ENCODE assay signal across 32 cellular contexts in the genomic region with DNA sequence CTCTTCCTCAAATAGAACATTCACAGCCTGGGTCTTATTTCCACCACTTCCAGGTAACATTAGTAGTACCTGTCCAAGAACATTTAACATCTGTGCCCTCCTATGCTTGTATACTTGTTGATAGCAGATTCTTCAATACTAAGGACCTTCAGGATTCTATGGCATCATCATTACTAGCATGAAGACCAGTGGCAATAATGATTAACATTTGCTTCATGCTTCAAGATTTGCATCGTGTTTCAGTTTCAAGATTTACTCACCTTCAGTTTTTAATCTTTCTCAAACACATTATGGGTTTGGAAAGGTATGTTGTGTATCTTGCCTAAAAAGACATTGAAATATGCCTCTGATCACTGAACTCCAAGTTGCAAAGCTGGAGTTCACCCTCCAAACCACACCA.
DNase-seq lines count a peak whose midpoint lies in the region; ATAC-seq, FAIRE-seq and TF ChIP-seq lines count a peak whose summit lies in the region.
"Had no signal": no experiment of that assay in that cellular context is flagged by ENCODE, and none has a peak within 500 bp of the region (broad histone marks: within the 10 kb centered on the region; RNA-seq: fewer than 3 reads in every experiment).

No MANE protein-coding gene starts in this region.

- CTCF ChIA-PET in GM12878 (lab: Yijun Ruan, JAX), result no interaction called here

- no peaks in the 10 kb centered on the region for H4K20me1 ChIP-seq in GM12878 (ENCODE audit: control insufficient read depth, insufficient read depth)

- no peak overlapping the region for H2AFZ ChIP-seq in GM12878 (ENCODE audit: control insufficient read depth, low read depth, low read length)

- no peak for TF ChIP-seq RAD21 in GM12878 (IDR thresholded peaks at IDR 0.05; ENCODE audit: insufficient read depth, low read depth, low read length)

- POLR2A ChIA-PET in GM12878 (lab: Charles Lee), result no interaction called here

- H3K4me2 ChIP-seq in GM12878 (ENCODE audit: control insufficient read depth, insufficient read depth), result no peak overlapping the region

- RAD21 ChIA-PET in GM12878 (lab: Charles Lee; ENCODE audit: unreplicated experiment), result no interaction called here

- TF ChIP-seq EP300 in GM12878 (IDR thresholded peaks at IDR 0.05; ENCODE audit: borderline replicate concordance in 1 of 2, control insufficient read depth in 1 of 2, low read depth in 2 of 2, low read length in 2 of 2), result no peak

- no peak for FAIRE-seq in GM12878 (lab: Jason Lieb, UNC)
- FAIRE-seq: GM12891, HepG2, keratinocyte had no signal

- in situ Hi-C loops in GM12878 (cut with MboI), result no loop called here

- peak; percentile 73 for ATAC-seq in GM19397 (IDR thresholded peaks at IDR 0.05; ENCODE audit: unreplicated experiment)
- peak; percentile 77 for ATAC-seq in HG02763 (IDR thresholded peaks at IDR 0.05; ENCODE audit: unreplicated experiment)
- peak; percentile 88 for ATAC-seq in HG03342 (IDR thresholded peaks at IDR 0.05; ENCODE audit: unreplicated experiment)
- peak; percentile 85 for ATAC-seq in GM12878
- ATAC-seq: activated CD8-positive, alpha-beta T cell treated with anti-CD3 and anti-CD28 coated beads, Interleukin-2, amount 10 ng/mL, durations not matched to agents 7 days and 5 days; activated T-helper 17 cell treated with anti-CD3 and anti-CD28 coated beads, Interleukin-2, amount 50 U/mL, for 72 hours; foreskin keratinocyte; heart left ventricle; HepG2; left ventricle myocardium superior; stimulated activated effector memory CD8-positive, alpha-beta T cell treated with anti-CD3 and anti-CD28 coated beads, Interleukin-12 subunit alpha, Interleukin-12 subunit beta, amount 100 ng/mL, for 72 hours had no signal

- no TSS peak for BruUV-seq in GM12878 (replicated peaks; lab: Mats Ljungman, UMichigan)

- H3K4me3 ChIP-seq in GM12878, result no peak overlapping the region
- H3K4me3 ChIP-seq: esophagus squamous epithelium, heart left ventricle, SJCRH30 had no signal

- no peak for DNase-seq in GM12878 (ENCODE audit: low read depth, low spot score)
- no peak for DNase-seq in activated effector memory CD4-positive, alpha-beta T cell treated with anti-CD3 and anti-CD28 coated beads, Interleukin-2, amount 50 U/mL, for 16 hours
- no peak for DNase-seq in dedifferentiated amniotic fluid mesenchymal stem cell (ENCODE audit: extremely low spot score)
- DNase-seq in NCI-H2107 treated with DMSO at 0.1 percent for 48 hours (lab: John Stamatoyannopoulos, UW; ENCODE audit: unreplicated experiment), result no peak
- DNase-seq: activated CD4-positive, alpha-beta T cell treated with anti-CD3 and anti-CD28 coated beads for 4 hours; activated CD8-positive, alpha-beta T cell treated with anti-CD3 and anti-CD28 coated beads, Interleukin-2, amount 10 ng/mL, durations not matched to agents 7 days and 5 days; activated naive CD4-positive, alpha-beta T cell treated with anti-CD3 and anti-CD28 coated beads, Interleukin-2, amount 50 U/mL, for 16 hours; amniotic stem cell; DMS 273 treated with DMSO at 0.1 percent for 48 hours; EL; esophagus squamous epithelium; foreskin keratinocyte; GOT3; heart left ventricle; Kasumi-1; left ventricle myocardium superior; mesendoderm; MV-4-11; NCI-H2107; NCI-H446; NCI-H82; SJCRH30; SW 1271; trophoblast cell had no signal

- H3K4me1 ChIP-seq in GM12878 (ENCODE audit: control insufficient read depth, insufficient read depth, low read length), result no peaks in the 10 kb centered on the region
- H3K4me1 ChIP-seq: esophagus squamous epithelium, foreskin keratinocyte, heart left ventricle, SJCRH30 had no signal

- intact Hi-C loops in GM12878 (cut with micrococcal nuclease; ENCODE audit: unreplicated experiment), result no loop called here

- H3K27me3 ChIP-seq in GM12878 (replicated peaks in 1 of 2; ENCODE audit: control insufficient read depth in 2 of 2, insufficient read depth in 2 of 2, low read length in 1 of 2), result no peaks in the 10 kb centered on the region
- H3K27me3 ChIP-seq: esophagus squamous epithelium, foreskin keratinocyte, heart left ventricle, SJCRH30 had no signal

- SMC1A ChIA-PET in GM12878 (lab: Charles Lee; ENCODE audit: uncharacterized antibody, unreplicated experiment), result no interaction called here

- no peaks in the 10 kb centered on the region for H3K36me3 ChIP-seq in GM12878 (ENCODE audit: control insufficient read depth in 2 of 2, insufficient read depth in 2 of 2, low read length in 1 of 2)
- H3K36me3 ChIP-seq: esophagus squamous epithelium, heart left ventricle, SJCRH30 had no signal

- TF ChIP-seq CTCF in GM12878 (IDR thresholded peaks at IDR 0.05 in 2 of 3, conservative IDR thresholded peaks at IDR 0.05 in 1 of 3; ENCODE audit: control insufficient read depth in 2 of 3, extremely low read depth in 1 of 3, insufficient read depth in 1 of 3, low read depth in 3 of 3, low read length in 3 of 3), result no peak

- H3K79me2 ChIP-seq in GM12878 (ENCODE audit: control insufficient read depth, insufficient read depth, low read length), result no peaks in the 10 kb centered on the region

- no peaks in the 10 kb centered on the region for H3K9me3 ChIP-seq in GM12878 (replicated peaks; ENCODE audit: control insufficient read depth, insufficient read depth, low read length)
- H3K9me3 ChIP-seq: esophagus squamous epithelium, heart left ventricle, SJCRH30 had no signal

- 0% methylated on average over 1 of the region's 1 CpG for WGBS in GM12878 (ENCODE audit: insufficient coverage, insufficient replicate concordance, low lambda C conversion rate, missing lambda C conversion rate)

- H3K27ac ChIP-seq in GM12878 (ENCODE audit: control insufficient read depth, insufficient read depth), result no peak overlapping the region
- H3K27ac ChIP-seq: esophagus squamous epithelium, foreskin keratinocyte, heart left ventricle, SJCRH30 had no signal

- TF ChIP-seq POLR2A in GM12878 (IDR thresholded peaks at IDR 0.05; ENCODE audit: low read depth, low read length), result no peak

- H3K9ac ChIP-seq in GM12878 (ENCODE audit: control insufficient read depth, insufficient read depth, low read length), result no peak overlapping the region

TF ChIP-seq in GM12878, 131 proteins besides CTCF, POLR2A, EP300 and RAD21:
- TF ChIP-seq ZNF24 (IDR thresholded peaks at IDR 0.05) (peak; percentile 63; the same call in 1 of the 2 replicates), BRCA1 (IDR thresholded peaks at IDR 0.05; ENCODE audit: low read depth, low read length) (no peak), TCF3 (IDR thresholded peaks at IDR 0.05; ENCODE audit: borderline replicate concordance, insufficient read depth, low read depth, low read length) (no peak)
